In genomic region chr5:23530571-23530970, GRCh38 we compare ENCODE assay signal across 8 cellular contexts. TPM values are rescaled to one million over a fixed set of nuclear protein-coding genes. Genes with fewer than 3 reads are reported as not detected.
"Had no signal": no experiment of that assay in that cellular context is flagged by ENCODE, and none has a peak within 500 bp of the region (broad histone marks: within the 10 kb centered on the region; RNA-seq: fewer than 3 reads in every experiment).

No MANE protein-coding gene starts in this region.

- H3K36me3 Mint-ChIP-seq: IgD-negative memory B cell had no signal

- H3K4me3 Mint-ChIP-seq: IgD-negative memory B cell had no signal

- DNase-seq: Karpas-422, KBM-7, KG1 had no signal

- H3K4me1 Mint-ChIP-seq: IgD-negative memory B cell had no signal

- H3K27ac Mint-ChIP-seq: IgD-negative memory B cell had no signal

- H3K9ac ChIP-seq: KMS-11 had no signal

- H3K27ac ChIP-seq: HL-60, KMS-11 had no signal

- H3K27me3 Mint-ChIP-seq: IgD-negative memory B cell had no signal

- H3K4me2 ChIP-seq: KMS-11 had no signal

RNA-seq across cellular contexts. Expression of gene PRDM9, which starts 23.2 kb away (rescaled TPM):
- total RNA-seq: HT-29, HT1080 had no signal
- polyA plus RNA-seq: IgD-negative memory B cell had no signal
